In the genomic region with DNA sequence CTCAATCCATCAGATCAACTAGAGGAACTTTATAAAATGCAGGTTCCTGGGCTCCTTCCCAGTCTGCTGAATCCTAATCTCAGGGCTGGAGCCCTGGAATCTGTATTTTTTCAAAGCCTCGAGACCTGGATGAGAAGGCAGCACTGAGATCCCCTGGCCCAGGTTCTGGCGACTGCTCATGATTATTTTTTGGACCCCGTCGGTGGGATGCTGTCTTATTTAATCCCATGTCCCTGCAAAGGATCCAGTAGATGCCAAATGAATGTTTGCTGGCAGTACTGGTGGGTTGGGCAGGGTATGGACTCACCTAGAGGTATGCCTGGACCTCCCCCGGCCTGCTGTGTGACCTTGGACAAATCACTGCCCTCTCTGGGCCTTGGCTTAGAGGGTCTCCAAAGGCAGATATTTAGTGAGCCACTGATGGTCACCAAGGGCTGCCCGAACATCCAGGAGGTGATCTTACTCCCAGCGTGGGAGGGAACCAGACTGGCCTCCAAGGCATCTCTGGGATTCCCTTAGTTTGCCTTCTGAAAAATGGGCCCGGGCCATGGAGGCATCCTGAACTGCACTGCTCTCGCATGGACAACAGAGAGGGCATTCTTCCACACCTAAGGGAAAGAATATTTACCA, we compare ENCODE assay signal across 8 cellular contexts.
DNase-seq lines count a peak whose midpoint lies in the region; ATAC-seq and TF ChIP-seq lines count a peak whose summit lies in the region.

No MANE protein-coding gene starts in this region.

- peaks cover 71 to 86% (median 75%) of the 10 kb centered on the region in 3 donors for H3K4me1 Mint-ChIP-seq in CD8-positive, alpha-beta memory T cell
- H3K4me1 Mint-ChIP-seq in activated naive CD8-positive, alpha-beta T cell treated with anti-CD3 and anti-CD28 coated beads for 36 hours: peaks cover 81% of the 10 kb centered on the region
- peaks cover 51 to 86% (median 63%) of the 10 kb centered on the region in 7 donors for H3K4me1 Mint-ChIP-seq in naive thymus-derived CD4-positive, alpha-beta T cell
- no peaks in the 10 kb centered on the region for H3K4me1 Mint-ChIP-seq in Calu3 (ENCODE audit: low read depth, unreplicated experiment)

- no peaks in the 10 kb centered on the region for H3K36me3 Mint-ChIP-seq in CD8-positive, alpha-beta memory T cell
- H3K36me3 Mint-ChIP-seq in activated naive CD8-positive, alpha-beta T cell treated with anti-CD3 and anti-CD28 coated beads for 36 hours: peaks cover 4% of the 10 kb centered on the region
- H3K36me3 Mint-ChIP-seq in naive thymus-derived CD4-positive, alpha-beta T cell: no peaks in the 10 kb centered on the region
- no peaks in the 10 kb centered on the region for H3K36me3 Mint-ChIP-seq in Calu3 (ENCODE audit: insufficient read depth, unreplicated experiment)

- intact Hi-C loops in naive thymus-derived CD4-positive, alpha-beta T cell (cut with micrococcal nuclease): loop anchor here (1.0 to 10.0 kb wide), 15 partner anchors 9 to 517 kb away; partner anchors contain the start of genes RCAN3 (in 1 of the 2) and RUNX3 (in 1 of the 2)
- intact Hi-C loops in Right ventricle myocardium superior (cut with DNase I) (no loop called here), Calu3 (cut with micrococcal nuclease; ENCODE audit: unreplicated experiment) (no loop called here)

- peak overlapping the region; percentile 41 for H3K27ac ChIP-seq in CD8-positive, alpha-beta memory T cell (ENCODE audit: low read depth, low read length)
- peak overlapping the region; percentile 99 for H3K27ac ChIP-seq in KOPT-K1 (ENCODE audit: low read depth, low read length, poor library complexity, severe bottlenecking)
- H3K27ac ChIP-seq in naive thymus-derived CD4-positive, alpha-beta T cell (ENCODE audit: low read depth, low read length): peak overlapping the region; percentile 89

- H3K4me3 Mint-ChIP-seq in CD8-positive, alpha-beta memory T cell: peak overlapping the region in 3 of 7 donors; percentile 11 to 63 (median 12)
- no peak overlapping the region for H3K4me3 Mint-ChIP-seq in activated naive CD8-positive, alpha-beta T cell treated with anti-CD3 and anti-CD28 coated beads for 36 hours
- peak overlapping the region in 4 of 10 donors; percentile 12 to 79 (median 60) for H3K4me3 Mint-ChIP-seq in naive thymus-derived CD4-positive, alpha-beta T cell
- no peak overlapping the region for H3K4me3 Mint-ChIP-seq in Calu3 (ENCODE audit: low read depth, unreplicated experiment)

- ATAC-seq in naive thymus-derived CD4-positive, alpha-beta T cell: no peak
- ATAC-seq in Right ventricle myocardium superior (ENCODE audit: poor library complexity): no peak

- H3K27ac Mint-ChIP-seq in CD8-positive, alpha-beta memory T cell: peak overlapping the region; percentile 74 to 100 (median 98)
- peak overlapping the region; percentile 90 for H3K27ac Mint-ChIP-seq in activated naive CD8-positive, alpha-beta T cell treated with anti-CD3 and anti-CD28 coated beads for 36 hours
- H3K27ac Mint-ChIP-seq in naive thymus-derived CD4-positive, alpha-beta T cell: peak overlapping the region; percentile 78 to 98 (median 96)
- H3K27ac Mint-ChIP-seq in Calu3 (ENCODE audit: unreplicated experiment): no peak overlapping the region

- H3K9me3 Mint-ChIP-seq in CD8-positive, alpha-beta memory T cell: no peaks in the 10 kb centered on the region
- peaks cover 6% of the 10 kb centered on the region for H3K9me3 Mint-ChIP-seq in activated naive CD8-positive, alpha-beta T cell treated with anti-CD3 and anti-CD28 coated beads for 36 hours
- H3K9me3 Mint-ChIP-seq in naive thymus-derived CD4-positive, alpha-beta T cell: peaks cover 0 to 1% (median 0%) of the 10 kb centered on the region in 11 donors
- H3K9me3 Mint-ChIP-seq in Calu3 (ENCODE audit: low read depth, unreplicated experiment): no peaks in the 10 kb centered on the region

- POLR2A ChIA-PET in CD8-positive, alpha-beta memory T cell (lab: Charles Lee): interaction anchor here (0.6 to 2.3 kb wide), 22 partner anchors 9 to 1231 kb away, joined by 3 to 36 read pairs (median 6); partner anchors contain the start of gene RUNX3
- POLR2A ChIA-PET in naive thymus-derived CD4-positive, alpha-beta T cell (lab: Charles Lee): interaction anchor here (0.7 to 5.4 kb wide), 16 partner anchors 9 to 126 kb away, joined by 3 to 68 read pairs (median 8); partner anchors contain the start of gene RUNX3

- no TSS peak for BruUV-seq in Calu3 (replicated peaks; lab: Mats Ljungman, UMichigan)

- no peaks in the 10 kb centered on the region for H3K9me3 ChIP-seq in CD8-positive, alpha-beta memory T cell (ENCODE audit: low read length)
- no peaks in the 10 kb centered on the region for H3K9me3 ChIP-seq in KOPT-K1 (ENCODE audit: insufficient read depth, low read length, poor library complexity, severe bottlenecking)
- H3K9me3 ChIP-seq in naive thymus-derived CD4-positive, alpha-beta T cell (ENCODE audit: control insufficient read depth in 2 of 3, low read length in 3 of 3): no peaks in the 10 kb centered on the region

- DNase-seq in CD8-positive, alpha-beta memory T cell: no peak
- no peak for DNase-seq in activated naive CD8-positive, alpha-beta T cell treated with anti-CD3 and anti-CD28 coated beads for 36 hours
- DNase-seq in naive thymus-derived CD4-positive, alpha-beta T cell: peak in 1 of 9 donors; percentile 26
- no peak for DNase-seq in Right ventricle myocardium superior
- DNase-seq in NCI-H1092 (lab: John Stamatoyannopoulos, UW): no peak
- DNase-seq in NCI-H2029 treated with DMSO at 0.1 percent for 48 hours (lab: John Stamatoyannopoulos, UW): no peak
- no peak for DNase-seq in Calu3

- TF ChIP-seq CTCF in Calu3 (IDR thresholded peaks at IDR 0.05; ENCODE audit: unreplicated experiment): no peak

- no peaks in the 10 kb centered on the region for H3K27me3 Mint-ChIP-seq in CD8-positive, alpha-beta memory T cell
- H3K27me3 Mint-ChIP-seq in activated naive CD8-positive, alpha-beta T cell treated with anti-CD3 and anti-CD28 coated beads for 36 hours: no peaks in the 10 kb centered on the region
- H3K27me3 Mint-ChIP-seq in naive thymus-derived CD4-positive, alpha-beta T cell: no peaks in the 10 kb centered on the region
- H3K27me3 Mint-ChIP-seq in Calu3 (ENCODE audit: unreplicated experiment): no peaks in the 10 kb centered on the region

- H3K36me3 ChIP-seq in CD8-positive, alpha-beta memory T cell (ENCODE audit: insufficient read depth, low read length): no peaks in the 10 kb centered on the region
- H3K36me3 ChIP-seq in KOPT-K1 (ENCODE audit: insufficient read depth, low read length): no peaks in the 10 kb centered on the region
- H3K36me3 ChIP-seq in naive thymus-derived CD4-positive, alpha-beta T cell (ENCODE audit: control insufficient read depth in 2 of 3, insufficient read depth in 3 of 3, low read length in 3 of 3): no peaks in the 10 kb centered on the region

- CTCF ChIA-PET in CD8-positive, alpha-beta memory T cell (lab: Charles Lee): interaction anchor here (0.8 to 3.0 kb wide), 28 partner anchors 10 to 174 kb away, joined by 3 to 47 read pairs (median 4); partner anchors contain the start of gene RUNX3
- CTCF ChIA-PET in naive thymus-derived CD4-positive, alpha-beta T cell (lab: Charles Lee): interaction anchor here (0.6 to 2.8 kb wide), 9 partner anchors 14 to 865 kb away, joined by 3 to 20 read pairs (median 5); no protein-coding TSS in a partner anchor
- CTCF ChIA-PET in Calu3 (lab: Charles Lee): interaction anchor here (0.5 to 0.6 kb wide), 3 partner anchors 12 to 1463 kb away, joined by 4 to 7 read pairs (median 4); no protein-coding TSS in a partner anchor

- no peaks in the 10 kb centered on the region for H3K27me3 ChIP-seq in CD8-positive, alpha-beta memory T cell (ENCODE audit: insufficient read depth, low read length, poor library complexity, severe bottlenecking)
- no peaks in the 10 kb centered on the region for H3K27me3 ChIP-seq in naive thymus-derived CD4-positive, alpha-beta T cell (ENCODE audit: control insufficient read depth in 2 of 2, insufficient read depth in 2 of 2, low read length in 2 of 2)

- peaks cover 75% of the 10 kb centered on the region for H3K4me1 ChIP-seq in CD8-positive, alpha-beta memory T cell (ENCODE audit: insufficient read depth, low read length)
- H3K4me1 ChIP-seq in naive thymus-derived CD4-positive, alpha-beta T cell (ENCODE audit: control insufficient read depth in 2 of 2, insufficient read depth in 2 of 2, low read length in 2 of 2): peaks cover 49 to 51% of the 10 kb centered on the region in 2 donors

- H3K4me3 ChIP-seq in CD8-positive, alpha-beta memory T cell (ENCODE audit: low read length): peak overlapping the region; percentile 48
- peak overlapping the region; percentile 31 for H3K4me3 ChIP-seq in naive thymus-derived CD4-positive, alpha-beta T cell (ENCODE audit: low read length)

Comparison
In these comparisons a context has a peak if more than half of its experiments do, and no peak if none do; other contexts are left out.
1. H3K27ac ChIP-seq: peak in every context shown above with its lines; median percentile 99 in KOPT-K1; 89 in naive thymus-derived CD4-positive, alpha-beta T cell; 41 in CD8-positive, alpha-beta memory T cell.
2. intact Hi-C loops: an anchor here in naive thymus-derived CD4-positive, alpha-beta T cell (1.0 to 10.0 kb wide); none called in Right ventricle myocardium superior and Calu3.